13 cellular contexts compared by ENCODE assay signal in the genomic region with DNA sequence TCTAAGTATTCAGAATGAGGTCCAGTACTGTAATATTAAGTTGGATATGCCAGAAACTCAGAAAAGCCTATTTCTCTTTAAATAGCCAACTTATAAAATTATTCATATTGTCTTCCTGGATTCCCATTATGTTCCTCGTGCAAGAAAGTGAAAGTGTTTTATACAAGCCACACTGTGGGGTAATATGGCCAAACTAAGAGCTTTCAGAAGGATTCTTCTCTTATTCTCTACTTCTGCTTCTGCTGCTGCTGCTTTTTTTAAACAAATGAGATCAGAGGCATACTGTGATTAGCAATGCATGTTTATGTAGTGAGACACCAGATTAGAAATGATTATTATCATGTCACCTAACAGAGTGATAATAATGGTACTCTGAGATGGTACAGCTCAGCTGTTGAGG.
DNase-seq lines count a peak whose midpoint lies in the region; ATAC-seq lines count a peak whose summit lies in the region.
"Had no signal": no experiment of that assay in that cellular context is flagged by ENCODE, and none has a peak within 500 bp of the region (broad histone marks: within the 10 kb centered on the region; RNA-seq: fewer than 3 reads in every experiment).

No MANE protein-coding gene starts in this region.

- peak; percentile 35 for DNase-seq in CD1c-positive myeloid dendritic cell (ENCODE audit: extremely low spot score)
- DNase-seq in activated T-helper 2 cell treated with anti-CD3 and anti-CD28 coated beads, Interferon-gamma antibody, Interleukin-2, Interleukin-4, amounts not matched to agents 10 μg/mL and 5 μg/mL and 100 μg/mL, durations not matched to agents 14 hours and 24 hours and 36 hours (ENCODE audit: low spot score), result no peak
- DNase-seq in naive B cell, result peak; percentile 10
- DNase-seq in NCI-H748 treated with DMSO at 0.1 percent for 48 hours (lab: John Stamatoyannopoulos, UW), result no peak
- no peak for DNase-seq in NCI-H526 (lab: John Stamatoyannopoulos, UW)
- DNase-seq: hippocampal formation; NCI-H2171 treated with DMSO at 0.1 percent for 48 hours; Peyer's patch; posterior cingulate gyrus; stimulated activated CD4-positive, alpha-beta T cell treated with anti-CD3 and anti-CD28 coated beads, Interleukin-4, amount 100 ng/mL, for 24 hours; stimulated activated naive CD8-positive, alpha-beta T cell treated with anti-CD3 and anti-CD28 coated beads, Interleukin-15, amount 100 ng/mL, for 72 hours had no signal

- H3K4me3 Mint-ChIP-seq in activated T-helper 2 cell treated with anti-CD3 and anti-CD28 coated beads, Interferon-gamma antibody, Interleukin-2, Interleukin-4, amounts not matched to agents 10 μg/mL and 5 μg/mL and 100 μg/mL, durations not matched to agents 14 hours and 24 hours and 36 hours (ENCODE audit: low read depth), result peak overlapping the region; percentile 70
- peak overlapping the region in 4 of 8 donors; percentile 10 to 37 (median 14) for H3K4me3 Mint-ChIP-seq in naive B cell

- H3K36me3 Mint-ChIP-seq in activated T-helper 2 cell treated with anti-CD3 and anti-CD28 coated beads, Interferon-gamma antibody, Interleukin-2, Interleukin-4, amounts not matched to agents 10 μg/mL and 5 μg/mL and 100 μg/mL, durations not matched to agents 14 hours and 24 hours and 36 hours (ENCODE audit: low read depth), result peaks cover 26% of the 10 kb centered on the region
- H3K36me3 Mint-ChIP-seq in naive B cell, result no peaks in the 10 kb centered on the region

- H3K9me3 ChIP-seq in KOPT-K1 (ENCODE audit: insufficient read depth, low read length, poor library complexity, severe bottlenecking), result peaks cover 4% of the 10 kb centered on the region
- H3K9me3 ChIP-seq: Peyer's patch had no signal

- H3K4me1 Mint-ChIP-seq in activated T-helper 2 cell treated with anti-CD3 and anti-CD28 coated beads, Interferon-gamma antibody, Interleukin-2, Interleukin-4, amounts not matched to agents 10 μg/mL and 5 μg/mL and 100 μg/mL, durations not matched to agents 14 hours and 24 hours and 36 hours (ENCODE audit: low read depth), result peaks cover 65% of the 10 kb centered on the region
- H3K4me1 Mint-ChIP-seq in naive B cell, result peaks cover 24 to 42% (median 28%) of the 10 kb centered on the region in 3 donors

- H3K27ac Mint-ChIP-seq in activated T-helper 2 cell treated with anti-CD3 and anti-CD28 coated beads, Interferon-gamma antibody, Interleukin-2, Interleukin-4, amounts not matched to agents 10 μg/mL and 5 μg/mL and 100 μg/mL, durations not matched to agents 14 hours and 24 hours and 36 hours, result peak overlapping the region; percentile 86
- H3K27ac Mint-ChIP-seq in naive B cell, result peak overlapping the region in 2 of 6 donors; percentile 25 to 52

- peaks cover 9% of the 10 kb centered on the region for H3K9me3 Mint-ChIP-seq in activated T-helper 2 cell treated with anti-CD3 and anti-CD28 coated beads, Interferon-gamma antibody, Interleukin-2, Interleukin-4, amounts not matched to agents 10 μg/mL and 5 μg/mL and 100 μg/mL, durations not matched to agents 14 hours and 24 hours and 36 hours
- peaks cover 0 to 16% (median 9%) of the 10 kb centered on the region in 7 donors for H3K9me3 Mint-ChIP-seq in naive B cell

- ATAC-seq in naive B cell (ENCODE audit: low read depth in 2 of 2), result peak; percentile 40 to 69
- no peak for ATAC-seq in GM21619 (IDR thresholded peaks at IDR 0.05; ENCODE audit: unreplicated experiment)
- ATAC-seq: stimulated activated naive CD8-positive, alpha-beta T cell treated with anti-CD3 and anti-CD28 coated beads, Interleukin-15, amount 100 ng/mL, for 72 hours had no signal

- H3K27ac ChIP-seq in KOPT-K1 (ENCODE audit: low read depth, low read length, poor library complexity, severe bottlenecking), result peak overlapping the region; percentile 97
- H3K27ac ChIP-seq: Peyer's patch had no signal

- H3K27me3 Mint-ChIP-seq in activated T-helper 2 cell treated with anti-CD3 and anti-CD28 coated beads, Interferon-gamma antibody, Interleukin-2, Interleukin-4, amounts not matched to agents 10 μg/mL and 5 μg/mL and 100 μg/mL, durations not matched to agents 14 hours and 24 hours and 36 hours (ENCODE audit: low read depth), result no peaks in the 10 kb centered on the region
- H3K27me3 Mint-ChIP-seq in naive B cell, result peaks cover 0 to 6% (median 0%) of the 10 kb centered on the region in 3 donors
- H3K27me3 Mint-ChIP-seq: stimulated activated naive CD8-positive, alpha-beta T cell treated with anti-CD3 and anti-CD28 coated beads, Interleukin-15, amount 100 ng/mL, for 72 hours had no signal

- intact Hi-C loops in activated T-helper 2 cell treated with anti-CD3 and anti-CD28 coated beads, Interferon-gamma antibody, Interleukin-2, Interleukin-4, amounts not matched to agents 10 μg/mL and 5 μg/mL and 100 μg/mL, durations not matched to agents 14 hours and 24 hours and 36 hours (cut with micrococcal nuclease), result loop anchor here (5.0 kb wide), 2 partner anchors 476 to 689 kb away; no protein-coding TSS in a partner anchor

- H3K36me3 ChIP-seq in KOPT-K1 (ENCODE audit: insufficient read depth, low read length), result no peaks in the 10 kb centered on the region
- H3K36me3 ChIP-seq: Peyer's patch had no signal

Comparison
In these comparisons a context has a peak if more than half of its experiments do, and no peak if none do; other contexts are left out.
1. DNase-seq: peak in CD1c-positive myeloid dendritic cell (single experiment) and naive B cell (single experiment); none in activated T-helper 2 cell treated with anti-CD3 and anti-CD28 coated beads, Interferon-gamma antibody, Interleukin-2, Interleukin-4, amounts not matched to agents 10 μg/mL and 5 μg/mL and 100 μg/mL, durations not matched to agents 14 hours and 24 hours and 36 hours (single experiment), NCI-H748 treated with DMSO at 0.1 percent for 48 hours (single experiment) and NCI-H526 (0 of 2).